Comparison of ENCODE assay signal across 8 cellular contexts in genomic region chr5:41869150-41869738, GRCh38. TPM values are rescaled to one million over a fixed set of nuclear protein-coding genes. Genes with fewer than 3 reads are reported as not detected.
DNase-seq lines count a peak whose midpoint lies in the region; ATAC-seq, FAIRE-seq and TF ChIP-seq lines count a peak whose summit lies in the region.

No MANE protein-coding gene starts in this region.

- FAIRE-seq in GM19239 (lab: Jason Lieb, UNC) (peak; percentile 31), pancreas (lab: Jason Lieb, UNC) (no peak)

- H3K4me3 ChIP-seq in AG04450 (ENCODE audit: low read depth, low read length) = peak overlapping the region; percentile 83
- peak overlapping the region in 3 of 4 donors; percentile 27 to 85 (median 61) for H3K4me3 ChIP-seq in adrenal gland
- H3K4me3 ChIP-seq in pancreas = peak overlapping the region; percentile 51 to 70 (median 57)

- peak; percentile 87 to 93 for ATAC-seq in left cardiac atrium
- peak; percentile 7 to 37 (median 27) for ATAC-seq in pancreas
- no peak for ATAC-seq in HG03342 (IDR thresholded peaks at IDR 0.05; ENCODE audit: unreplicated experiment)

- H3K36me3 ChIP-seq in adrenal gland (replicated peaks in 1 of 2) = no peaks in the 10 kb centered on the region
- no peaks in the 10 kb centered on the region for H3K36me3 ChIP-seq in pancreas

- TF ChIP-seq CTCF in AG04450 (IDR thresholded peaks at IDR 0.05; ENCODE audit: low read depth, low read length) (no peak), adrenal gland (IDR thresholded peaks at IDR 0.05) (no peak), pancreas (IDR thresholded peaks at IDR 0.05) (no peak)

- H3K9me3 ChIP-seq in AG04450 (ENCODE audit: control insufficient read depth, insufficient read depth, low read length) (peaks cover 4% of the 10 kb centered on the region; the same call in 1 of the 2 replicates), adrenal gland (replicated peaks in 1 of 3) (no peaks in the 10 kb centered on the region), pancreas (no peaks in the 10 kb centered on the region)

- H3K4me1 ChIP-seq in adrenal gland (replicated peaks in 1 of 2) (peaks cover 12 to 15% of the 10 kb centered on the region in 2 donors), pancreas (peaks cover 0 to 4% (median 0%) of the 10 kb centered on the region in 3 donors)

- no peak for TF ChIP-seq POLR2A in adrenal gland (IDR thresholded peaks at IDR 0.05)

- CTCF ChIA-PET in AG04450 (lab: Charles Lee) = interaction anchor here (1.5 to 2.6 kb wide), 2 partner anchors 11 to 13 kb away, joined by 7 to 11 read pairs; no protein-coding TSS in a partner anchor

- DNase-seq in AG04450 (ENCODE audit: low read depth, low spot score) (no peak), GM19239 (ENCODE audit: insufficient read length, low spot score) (no peak), NCI-H526 (lab: John Stamatoyannopoulos, UW) (peak; percentile 50 to 72), adrenal gland (peak; percentile 16 to 60 (median 43)), left cardiac atrium (peak; percentile 84), pancreas (peak in 5 of 6 donors; percentile 14 to 76 (median 42)), NCI-H2196 (lab: John Stamatoyannopoulos, UW; ENCODE audit: unreplicated experiment) (no peak)

- intact Hi-C loops in adrenal gland (cut with DNase I) (loop anchor here in 1 of 2 donors (10.0 kb wide), 1 partner anchor 1026 kb away; no protein-coding TSS in a partner anchor), left cardiac atrium (cut with DNase I) (loop anchor here in 1 of 2 donors (10.0 kb wide), 1 partner anchor 56 kb away; the partner anchor contains the start of gene FBXO4), pancreas (cut with DNase I) (no loop called here)

- H3K27ac ChIP-seq in AG04450 (ENCODE audit: low read depth, low read length) (peak overlapping the region; percentile 24), adrenal gland (peak overlapping the region in 4 of 5 donors; percentile 62 to 89 (median 77)), pancreas (peak overlapping the region in 2 of 4 donors; percentile 49 to 62)

- no peaks in the 10 kb centered on the region for H3K27me3 ChIP-seq in AG04450 (ENCODE audit: control insufficient read depth, insufficient read depth, low read length)
- no peaks in the 10 kb centered on the region for H3K27me3 ChIP-seq in adrenal gland
- no peaks in the 10 kb centered on the region for H3K27me3 ChIP-seq in pancreas

- POLR2A ChIA-PET in AG04450 (lab: Yijun Ruan, JAX) = interaction anchor here (1.7 kb wide), 1 partner anchor 35 kb away, joined by 6 read pairs; the partner anchor contains the start of gene RIMOC1

- WGBS in adrenal gland, 4 donors = 7 to 27% (median 14%) methylated on average over 17 to 28 of the region's 28 CpGs
- 16% methylated on average over 28 of the region's 28 CpGs for WGBS in pancreas, 2 donors

RNA-seq across cellular contexts. Expression of gene OXCT1, which starts 1.0 kb away (rescaled TPM):
- polyA plus RNA-seq in AG04450 (2011; rRNA removed) (21.3 and 31.7 TPM in 2 replicates), adrenal gland (10 to 100 TPM in 1 of 3 donors, 1 to 10 TPM in 2; 3.3 to 31.9 (median 7.0) TPM), pancreas (1 to 10 TPM; 2.1 to 8.2 TPM)
- 12.6 and 21.8 TPM in 2 replicates for polyA minus RNA-seq in AG04450 (2011; rRNA and poly(A)+ RNA removed)
- total RNA-seq in adrenal gland (10 to 100 TPM in 6 of 8 donors, 1 to 10 TPM in 2; 9.0 to 27.9 (median 11.9) TPM), left cardiac atrium (100 to 1,000 TPM in 1 of 2 donors, 10 to 100 TPM in 1; 80.2 to 116 TPM), pancreas (1 to 10 TPM; 1.8 to 5.4 (median 3.0) TPM)

RNA-seq across cellular contexts. Expression of gene RIMOC1, which starts 34.9 kb away (rescaled TPM):
- polyA plus RNA-seq in AG04450 (2011; rRNA removed) = 26.8 and 43.1 TPM in 2 replicates
- 15.1 and 29.8 TPM in 2 replicates for polyA minus RNA-seq in AG04450 (2011; rRNA and poly(A)+ RNA removed)
- 10 to 100 TPM in 7 of 8 donors, 1 to 10 TPM in 1; 9.9 to 33.3 (median 21.8) TPM for total RNA-seq in adrenal gland
- polyA plus RNA-seq in adrenal gland = 10 to 100 TPM in 1 of 3 donors, 1 to 10 TPM in 2; 4.2 to 22.2 (median 4.7) TPM
- total RNA-seq in left cardiac atrium = 10 to 100 TPM; 15.1 to 17.4 TPM
- total RNA-seq in pancreas = 10 to 100 TPM in 4 of 6 donors, 1 to 10 TPM in 2; 5.8 to 14.7 (median 11.7) TPM
- polyA plus RNA-seq in pancreas = 1 to 10 TPM; 2.4 to 4.2 TPM

RNA-seq across cellular contexts. Expression of gene FBXO4, which starts 55.8 kb away (rescaled TPM):
- polyA plus RNA-seq in AG04450 (2011; rRNA removed) = 6.6 and 10.9 TPM in 2 replicates
- polyA minus RNA-seq in AG04450 (2011; rRNA and poly(A)+ RNA removed) = 3.1 and 4.4 TPM in 2 replicates
- 10 to 100 TPM in 6 of 8 donors, 1 to 10 TPM in 2; 8.7 to 17.3 (median 13.7) TPM for total RNA-seq in adrenal gland
- 10 to 100 TPM; 12.1 to 15.4 (median 13.7) TPM for polyA plus RNA-seq in adrenal gland
- 1 to 10 TPM; 6.0 to 6.6 TPM for total RNA-seq in left cardiac atrium
- 10 to 100 TPM in 2 of 6 donors, 1 to 10 TPM in 4; 6.8 to 12.6 (median 8.6) TPM for total RNA-seq in pancreas
- polyA plus RNA-seq in pancreas = 10 to 100 TPM; 11.4 to 11.8 TPM

Comparison
In these comparisons a context has a peak if more than half of its experiments do, and no peak if none do; other contexts are left out.
1. DNase-seq: peak in NCI-H526 (2 of 2), adrenal gland (7 of 7), left cardiac atrium (single experiment) and pancreas (5 of 6); none in AG04450 (single experiment), GM19239 (single experiment) and NCI-H2196 (single experiment).
2. Peak in every context shown above with its lines, with median percentiles within 50 percentile points of each other: H3K4me3 ChIP-seq.